ENCODE assay signal across 8 cellular contexts in the genomic region with DNA sequence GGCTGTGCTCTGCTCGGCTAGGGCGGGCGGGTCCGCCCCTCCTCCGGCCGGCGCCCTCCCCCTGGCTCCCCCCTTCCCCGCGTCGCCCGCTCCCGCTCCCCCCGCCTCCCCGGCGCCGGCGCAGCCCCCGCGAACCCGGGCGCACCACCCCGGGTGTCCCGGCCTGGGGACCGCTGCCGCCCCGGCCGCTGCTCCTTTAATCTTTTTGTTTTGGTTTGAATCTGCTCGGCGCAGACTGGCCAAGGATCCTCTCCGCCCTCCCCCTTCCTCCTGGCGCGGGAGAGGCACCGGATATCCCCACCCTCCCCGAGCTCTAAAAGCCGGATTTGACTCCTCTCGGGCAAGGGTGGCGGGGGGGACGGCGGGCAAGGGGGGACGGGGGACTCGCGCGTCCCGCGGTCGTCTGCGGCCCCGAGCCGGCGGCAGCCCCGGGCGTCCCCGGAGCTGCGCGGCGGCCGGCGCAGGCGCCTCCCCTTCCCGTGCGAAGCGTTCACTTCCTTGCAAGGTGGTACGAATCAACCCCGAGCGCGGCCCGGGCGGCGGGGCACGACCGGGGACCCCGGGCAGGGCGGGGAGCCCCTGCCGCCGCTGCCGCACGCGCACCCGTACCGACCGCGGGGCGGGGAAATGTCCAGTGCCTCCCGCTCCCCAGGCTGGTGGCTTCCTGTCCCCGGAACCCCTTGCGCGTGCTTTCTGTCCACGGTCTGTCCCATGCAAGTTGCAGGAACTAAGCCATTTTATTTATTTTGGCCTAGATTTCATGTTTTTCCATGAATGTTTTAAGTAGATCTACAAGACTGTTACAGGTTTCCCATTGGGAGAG. TPM values are rescaled to one million over a fixed set of nuclear protein-coding genes. Genes with fewer than 3 reads are reported as not detected.
A peak's percentile ranks its signal among the peaks of the same experiment; 100 is the strongest.
DNase-seq lines count a peak whose midpoint lies in the region; ATAC-seq and TF ChIP-seq lines count a peak whose summit lies in the region.

Gene PTGR3, minus strand, starts transcription at position 11 of the 823 bp plus-strand sequence. CDS start 81 bp downstream, outside the sequence.

- H3K36me3 Mint-ChIP-seq in CD8-positive, alpha-beta T cell, result peaks cover 29% of the 10 kb centered on the region

- ATAC-seq in CD8-positive, alpha-beta T cell, result peak; percentile 51
- ATAC-seq in GM19467 (IDR thresholded peaks at IDR 0.05; ENCODE audit: unreplicated experiment), result peak; percentile 42

- peaks cover 55% of the 10 kb centered on the region for H3K4me1 ChIP-seq in CD8-positive, alpha-beta T cell (ENCODE audit: insufficient read depth, low read length)

- peaks cover 3% of the 10 kb centered on the region for H3K27me3 Mint-ChIP-seq in CD8-positive, alpha-beta T cell (ENCODE audit: low read depth)

- no peaks in the 10 kb centered on the region for H3K9me3 ChIP-seq in CD8-positive, alpha-beta T cell (ENCODE audit: low read length)

- peak within 1 kb of the TSS; percentile 75 for H3K27ac ChIP-seq in CD8-positive, alpha-beta T cell (ENCODE audit: low read depth, low read length)
- peak within 1 kb of the TSS; percentile 94 for H3K27ac ChIP-seq in HL-60 (replicated peaks)

- no peaks in the 10 kb centered on the region for H3K9me3 Mint-ChIP-seq in CD8-positive, alpha-beta T cell

- H3K27me3 ChIP-seq in CD8-positive, alpha-beta T cell (ENCODE audit: insufficient read depth, low read length), result no peaks in the 10 kb centered on the region
- no peaks in the 10 kb centered on the region for H3K27me3 ChIP-seq in HL-60 (ENCODE audit: insufficient read depth, poor library complexity, severe bottlenecking)

- H3K4me1 Mint-ChIP-seq in CD8-positive, alpha-beta T cell (ENCODE audit: low read depth), result peaks cover 66% of the 10 kb centered on the region

- TF ChIP-seq CTCF in CD8-positive, alpha-beta T cell (IDR thresholded peaks at IDR 0.05), result no peak
- no peak for TF ChIP-seq CTCF in HL-60 (IDR thresholded peaks at IDR 0.05; ENCODE audit: insufficient read depth, low read length)

- H3K4me3 Mint-ChIP-seq in CD8-positive, alpha-beta T cell, result peak within 1 kb of the TSS; percentile 99

- CTCF ChIA-PET in CD8-positive, alpha-beta T cell (lab: Charles Lee), result interaction anchor here (1.5 kb wide), 1 partner anchor 36 kb away, joined by 7 read pairs; no protein-coding TSS in a partner anchor
- CTCF ChIA-PET in activated CD8-positive, alpha-beta memory T cell treated with anti-CD3 and anti-CD28 coated beads for 36 hours (lab: Charles Lee), result no interaction called here

- peak; percentile 44 to 86 (median 71) for DNase-seq in CD8-positive, alpha-beta T cell
- peak; percentile 72 to 97 for DNase-seq in HL-60 (ENCODE audit: low read depth in 1 of 2, low spot score in 1 of 2)
- DNase-seq in NOMO-1 (lab: John Stamatoyannopoulos, UW; ENCODE audit: unreplicated experiment in 2 of 2), result peak; percentile 61 to 90
- peak; percentile 44 for DNase-seq in effector CD8-positive, alpha-beta T cell (lab: John Stamatoyannopoulos, UW)
- DNase-seq in lung microvascular endothelial cell (ENCODE audit: low read depth in 2 of 2), result peak; percentile 70 to 90
- peak; percentile 46 for DNase-seq in stimulated activated CD8-positive, alpha-beta memory T cell treated with anti-CD3 and anti-CD28 coated beads, Interleukin-12 subunit alpha, Interleukin-12 subunit beta, amount 100 ng/mL, for 1 hour (ENCODE audit: low read depth)

- POLR2A ChIA-PET in CD8-positive, alpha-beta T cell (lab: Charles Lee), result interaction anchor here (1.0 to 4.3 kb wide), 10 partner anchors 15 to 713 kb away, joined by 3 to 25 read pairs (median 3); partner anchors contain the start of gene CNDP2
- POLR2A ChIA-PET in activated CD8-positive, alpha-beta memory T cell treated with anti-CD3 and anti-CD28 coated beads for 36 hours (lab: Charles Lee), result interaction anchor here (0.8 to 1.1 kb wide), 2 partner anchors 9 to 11 kb away, joined by 3 to 4 read pairs; no protein-coding TSS in a partner anchor

- peak within 1 kb of the TSS; percentile 93 for H3K27ac Mint-ChIP-seq in CD8-positive, alpha-beta T cell

- H3K4me3 ChIP-seq in CD8-positive, alpha-beta T cell (ENCODE audit: low read depth, low read length), result peak within 1 kb of the TSS; percentile 65
- peak within 1 kb of the TSS; percentile 90 for H3K4me3 ChIP-seq in HL-60 (replicated peaks; ENCODE audit: insufficient read depth, low read length)

- H3K36me3 ChIP-seq in CD8-positive, alpha-beta T cell (ENCODE audit: insufficient read depth, low read length), result no peaks in the 10 kb centered on the region

- intact Hi-C loops in CD8-positive, alpha-beta T cell (cut with DNase I, micrococcal nuclease), result loop anchor here (1.0 to 5.0 kb wide), 5 partner anchors 137 to 1613 kb away; partner anchors contain the start of genes ZNF236 (in 2 of the 2), ZNF407 (in 2 of the 2), FBXO15 (in 1 of the 2) and TIMM21 (in 1 of the 2)

RNA-seq across cellular contexts. Expression of gene PTGR3, which starts in this region (rescaled TPM):
- 1 to 10 TPM; 6.3 to 7.8 TPM for total RNA-seq in CD8-positive, alpha-beta T cell
- 10 to 100 TPM; 23.0 to 23.3 TPM for total RNA-seq in activated CD8-positive, alpha-beta memory T cell treated with anti-CD3 and anti-CD28 coated beads for 36 hours
- 5.9 and 10.3 TPM in 2 replicates for total RNA-seq in lung microvascular endothelial cell

Comparison
In these comparisons a context has a peak if more than half of its experiments do, and no peak if none do; other contexts are left out.
1. Peak in every context shown above with its lines: DNase-seq, ATAC-seq, H3K4me3 ChIP-seq and H3K27ac ChIP-seq.